Comparison of ENCODE assay signal across 1 cellular context in genomic region chr7:43727494-43727893, GRCh38.
TF ChIP-seq lines count a peak whose summit lies in the region.

No MANE protein-coding gene starts in this region.

TF ChIP-seq in HepG2, 621 proteins besides CTCF, POLR2A, EP300 and RAD21:
- TF ChIP-seq ZBTB14 (CRISPR knock-in tag; IDR thresholded peaks at IDR 0.05) (no peak), ZSCAN31 (CRISPR knock-in tag; IDR thresholded peaks at IDR 0.05; ENCODE audit: low read depth) (no peak), KLF9 (CRISPR knock-in tag; IDR thresholded peaks at IDR 0.05; ENCODE audit: low read depth) (no peak), ZFYVE20 (CRISPR knock-in tag; IDR thresholded peaks at IDR 0.05; ENCODE audit: borderline replicate concordance, low read depth) (no peak), GLMP (CRISPR knock-in tag; IDR thresholded peaks at IDR 0.05; ENCODE audit: borderline replicate concordance) (no peak), EED (CRISPR knock-in tag; IDR thresholded peaks at IDR 0.05) (no peak), NFRKB (IDR thresholded peaks at IDR 0.05) (no peak), CEBPG (CRISPR knock-in tag; IDR thresholded peaks at IDR 0.05) (no peak), PRPF4 (IDR thresholded peaks at IDR 0.05; ENCODE audit: low read depth, low read length, poor library complexity, severe bottlenecking) (no peak), ZNF282 (IDR thresholded peaks at IDR 0.05; ENCODE audit: partially characterized antibody) (no peak), MLXIP (CRISPR knock-in tag; IDR thresholded peaks at IDR 0.05; ENCODE audit: borderline replicate concordance) (no peak), MTA1 (CRISPR knock-in tag; IDR thresholded peaks at IDR 0.05; ENCODE audit: borderline replicate concordance) (no peak)
